In the genomic region with DNA sequence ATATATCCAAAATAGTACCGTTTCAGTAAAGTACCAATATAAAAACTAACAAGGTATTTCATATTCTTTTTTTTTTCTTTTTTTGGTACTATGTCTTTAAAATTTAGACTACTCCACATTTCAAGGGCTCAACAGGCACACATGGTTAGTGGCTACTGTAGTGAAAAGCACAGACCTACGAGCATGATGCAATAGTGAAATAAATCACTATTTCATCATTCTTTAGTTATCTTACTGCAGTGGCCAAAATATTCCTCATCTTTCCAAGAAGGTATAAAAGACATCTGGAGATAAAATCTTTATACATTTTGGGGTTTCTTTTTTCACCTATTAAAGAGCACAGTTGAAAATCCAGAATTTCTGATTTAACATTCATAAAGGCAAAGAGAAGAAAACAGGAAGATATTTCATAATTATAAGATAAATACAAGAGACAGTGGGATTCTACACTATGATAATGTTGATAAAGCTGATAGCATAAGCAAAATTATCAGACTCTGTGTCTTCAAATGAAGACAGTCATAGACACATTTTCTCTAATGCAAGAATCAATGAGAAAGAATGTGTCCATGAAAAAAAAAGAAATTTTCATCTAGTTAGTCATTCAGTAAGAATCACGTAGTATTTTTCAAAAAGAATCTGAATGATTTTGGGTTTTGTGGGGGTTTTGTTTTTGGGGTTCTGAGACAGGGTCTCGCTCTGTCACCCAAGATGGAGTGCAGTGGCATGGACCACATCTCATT, we compare ENCODE assay signal across 14 cellular contexts. TPM values are rescaled to one million over a fixed set of nuclear protein-coding genes. Genes with fewer than 3 reads are reported as not detected.
A peak's percentile ranks its signal among the peaks of the same experiment; 100 is the strongest.
DNase-seq lines count a peak whose midpoint lies in the region; ATAC-seq, FAIRE-seq and TF ChIP-seq lines count a peak whose summit lies in the region.
"Had no signal": no experiment of that assay in that cellular context is flagged by ENCODE, and none has a peak within 500 bp of the region (broad histone marks: within the 10 kb centered on the region; RNA-seq: fewer than 3 reads in every experiment).

No MANE protein-coding gene starts in this region.

- no peak for ATAC-seq in HG03354 (IDR thresholded peaks at IDR 0.05; ENCODE audit: poor library complexity, severe bottlenecking, unreplicated experiment)
- ATAC-seq: activated T-helper 17 cell treated with anti-CD3 and anti-CD28 coated beads, Interleukin-2, amount 50 U/mL, for 72 hours; effector memory CD8-positive, alpha-beta T cell had no signal

- peak overlapping the region; percentile 51; the same call in 1 of the 2 replicates for H3K4me2 ChIP-seq in SK-N-SH

- no peak overlapping the region for H3K27ac ChIP-seq in breast epithelium
- peak overlapping the region; percentile 19 to 83; a peak in 3 of 4 replicates for H3K27ac ChIP-seq in SK-N-SH (ENCODE audit: low read depth in 2 of 2, low read length in 1 of 2)
- peak overlapping the region; percentile 4 to 36 for H3K27ac ChIP-seq in uterus
- H3K27ac ChIP-seq: pancreas, upper lobe of left lung had no signal

- no peak for FAIRE-seq in D721Med (lab: Jason Lieb, UNC)
- FAIRE-seq: pancreas had no signal

- H3K4me1 ChIP-seq in breast epithelium (no peaks in the 10 kb centered on the region), SK-N-SH (ENCODE audit: control insufficient read depth in 1 of 2, insufficient read depth in 2 of 2, low read depth in 1 of 2, low read length in 1 of 2) (peaks cover 7 to 20% of the 10 kb centered on the region in 2 experiments), uterus (no peaks in the 10 kb centered on the region)
- H3K4me1 ChIP-seq: BE2C, pancreas had no signal

- peaks cover 57% of the 10 kb centered on the region for H3F3A ChIP-seq in SK-N-SH (replicated peaks; ENCODE audit: insufficient read depth)

- no peak overlapping the region for H2AFZ ChIP-seq in SK-N-SH (ENCODE audit: low read depth)

- H3K27me3 ChIP-seq in breast epithelium (no peaks in the 10 kb centered on the region), SK-N-SH (ENCODE audit: insufficient read depth) (no peaks in the 10 kb centered on the region), uterus (no peaks in the 10 kb centered on the region)
- H3K27me3 ChIP-seq: BE2C, pancreas, upper lobe of left lung had no signal

- H3K27ac Mint-ChIP-seq in MCF 10A (ENCODE audit: low read depth, unreplicated experiment) (peak overlapping the region; percentile 89), endothelial cell (ENCODE audit: unreplicated experiment) (no peak overlapping the region)
- H3K27ac Mint-ChIP-seq: activated T-helper 17 cell treated with anti-CD3 and anti-CD28 coated beads, Interleukin-2, amount 50 U/mL, for 72 hours; effector memory CD8-positive, alpha-beta T cell had no signal

- H3K4me3 ChIP-seq in breast epithelium (no peak overlapping the region), SK-N-SH (ENCODE audit: low read depth in 2 of 2, low read length in 1 of 2) (no peak overlapping the region), uterus (no peak overlapping the region)
- H3K4me3 ChIP-seq: pancreas, upper lobe of left lung had no signal

- intact Hi-C loops in MCF 10A (cut with micrococcal nuclease): loop anchor here (2.0 kb wide), 1 partner anchor 42 kb away; the partner anchor contains the start of gene CEP170
- intact Hi-C loops in breast epithelium (cut with DNase I; ENCODE audit: low total_unique reads): no loop called here
- intact Hi-C loops in uterus (cut with DNase I; ENCODE audit: low total_unique reads): no loop called here

- peaks cover 84% of the 10 kb centered on the region for H3K79me2 ChIP-seq in SK-N-SH (ENCODE audit: insufficient read depth)

- TF ChIP-seq POLR2A in breast epithelium (IDR thresholded peaks at IDR 0.05) (no peak), uterus (IDR thresholded peaks at IDR 0.05) (no peak)

- H3K9me3 Mint-ChIP-seq in MCF 10A (ENCODE audit: unreplicated experiment): no peaks in the 10 kb centered on the region
- H3K9me3 Mint-ChIP-seq in endothelial cell (ENCODE audit: unreplicated experiment): no peaks in the 10 kb centered on the region
- H3K9me3 Mint-ChIP-seq: activated T-helper 17 cell treated with anti-CD3 and anti-CD28 coated beads, Interleukin-2, amount 50 U/mL, for 72 hours; effector memory CD8-positive, alpha-beta T cell had no signal

- H3K36me3 Mint-ChIP-seq in MCF 10A (ENCODE audit: insufficient read depth, unreplicated experiment) (peaks cover 34% of the 10 kb centered on the region), endothelial cell (ENCODE audit: low read depth, unreplicated experiment) (peaks cover 22% of the 10 kb centered on the region)

- H3K36me3 ChIP-seq in breast epithelium (no peaks in the 10 kb centered on the region), SK-N-SH (replicated peaks in 1 of 2; ENCODE audit: control insufficient read depth in 1 of 2, insufficient read depth in 2 of 2, low read length in 1 of 2) (peaks cover 24 to 55% of the 10 kb centered on the region in 2 experiments), uterus (no peaks in the 10 kb centered on the region)
- H3K36me3 ChIP-seq: pancreas had no signal

- TF ChIP-seq RAD21 in SK-N-SH (IDR thresholded peaks at IDR 0.05; ENCODE audit: low read length): no peak

- TF ChIP-seq EP300 in SK-N-SH (IDR thresholded peaks at IDR 0.05; ENCODE audit: borderline replicate concordance in 1 of 2, low read depth in 1 of 2, low read length in 1 of 2): no peak

- H3K9ac ChIP-seq in SK-N-SH: peak overlapping the region; percentile 15; the same call in 1 of the 2 replicates

- no peaks in the 10 kb centered on the region for H3K9me3 ChIP-seq in breast epithelium
- H3K9me3 ChIP-seq in SK-N-SH: no peaks in the 10 kb centered on the region
- H3K9me3 ChIP-seq in uterus: no peaks in the 10 kb centered on the region
- H3K9me3 ChIP-seq: BE2C, pancreas, upper lobe of left lung had no signal

- H3K4me3 Mint-ChIP-seq in MCF 10A (ENCODE audit: unreplicated experiment): peak overlapping the region; percentile 54
- no peak overlapping the region for H3K4me3 Mint-ChIP-seq in endothelial cell (ENCODE audit: unreplicated experiment)
- H3K4me3 Mint-ChIP-seq: activated T-helper 17 cell treated with anti-CD3 and anti-CD28 coated beads, Interleukin-2, amount 50 U/mL, for 72 hours; effector memory CD8-positive, alpha-beta T cell had no signal

- H3K27me3 Mint-ChIP-seq in MCF 10A (ENCODE audit: insufficient read depth, unreplicated experiment): no peaks in the 10 kb centered on the region
- H3K27me3 Mint-ChIP-seq in endothelial cell (ENCODE audit: unreplicated experiment): peaks cover 3% of the 10 kb centered on the region
- H3K27me3 Mint-ChIP-seq: activated T-helper 17 cell treated with anti-CD3 and anti-CD28 coated beads, Interleukin-2, amount 50 U/mL, for 72 hours; effector memory CD8-positive, alpha-beta T cell had no signal

- CTCF ChIA-PET in MCF 10A (lab: Yijun Ruan, JAX): interaction anchor here (0.7 kb wide), 1 partner anchor 1161 kb away, joined by 4 read pairs; no protein-coding TSS in a partner anchor
- CTCF ChIA-PET in SK-N-SH (lab: Yijun Ruan, JAX): interaction anchor here (0.6 kb wide), 1 partner anchor 8 kb away, joined by 3 read pairs; no protein-coding TSS in a partner anchor

- WGBS in SK-N-SH (ENCODE audit: low lambda C conversion rate): 50% methylated on average over 4 of the region's 4 CpGs

- POLR2A ChIA-PET in MCF 10A (lab: Yijun Ruan, JAX) (interaction anchor here (0.7 to 4.1 kb wide), 4 partner anchors 17 to 42 kb away, joined by 4 to 40 read pairs (median 5); partner anchors contain the start of genes CEP170 and SDCCAG8), SK-N-SH (lab: Yijun Ruan, JAX) (no interaction called here)

- peaks cover 20% of the 10 kb centered on the region for H3K4me1 Mint-ChIP-seq in MCF 10A (ENCODE audit: insufficient read depth, unreplicated experiment)
- H3K4me1 Mint-ChIP-seq in endothelial cell (ENCODE audit: unreplicated experiment): peaks cover 8% of the 10 kb centered on the region
- H3K4me1 Mint-ChIP-seq: activated T-helper 17 cell treated with anti-CD3 and anti-CD28 coated beads, Interleukin-2, amount 50 U/mL, for 72 hours had no signal

- H3K9me2 ChIP-seq in SK-N-SH: no peaks in the 10 kb centered on the region

- peaks cover 29% of the 10 kb centered on the region for H4K20me1 ChIP-seq in SK-N-SH (ENCODE audit: insufficient read depth)

- DNase-seq in MCF 10A (ENCODE audit: unreplicated experiment) (peak; percentile 81), breast epithelium (ENCODE audit: low spot score in 2 of 2) (no peak), SK-N-SH (no peak), glomerular visceral epithelial cell (ENCODE audit: extremely low spot score) (peak; percentile 10), uterus (no peak), endothelial cell (ENCODE audit: low spot score) (no peak), D721Med (ENCODE audit: insufficient read length, low spot score) (no peak)
- DNase-seq: BE2C; effector memory CD8-positive, alpha-beta T cell; NCI-H510A treated with DMSO at 0.1 percent for 48 hours; pancreas; upper lobe of left lung had no signal

- TSS peak; percentile 92 for BruUV-seq in MCF 10A (replicated peaks; lab: Mats Ljungman, UMichigan)

- TF ChIP-seq CTCF in MCF 10A (IDR thresholded peaks at IDR 0.05; ENCODE audit: unreplicated experiment): no peak
- no peak for TF ChIP-seq CTCF in breast epithelium (IDR thresholded peaks at IDR 0.05)
- TF ChIP-seq CTCF in SK-N-SH (IDR thresholded peaks at IDR 0.05): no peak
- TF ChIP-seq CTCF in uterus (IDR thresholded peaks at IDR 0.05): no peak
- no peak for TF ChIP-seq CTCF in endothelial cell (IDR thresholded peaks at IDR 0.05; ENCODE audit: unreplicated experiment)
- TF ChIP-seq CTCF in D721Med (IDR thresholded peaks at IDR 0.05; ENCODE audit: insufficient read depth, missing control alignments): no peak

TF ChIP-seq in SK-N-SH, 30 proteins besides CTCF, POLR2A, EP300 and RAD21 (continues in another document):
- TF ChIP-seq TEAD4 (IDR thresholded peaks at IDR 0.05; ENCODE audit: borderline replicate concordance, insufficient read depth) (peak; percentile 39; the same call in 1 of the 2 replicates), JUND (IDR thresholded peaks at IDR 0.05) (peak; percentile 33), GATA2 (CRISPR knock-in tag; IDR thresholded peaks at IDR 0.05) (no peak), FOSL2 (IDR thresholded peaks at IDR 0.05; ENCODE audit: borderline replicate concordance, low read depth) (peak; percentile 39; the same call in 1 of the 2 replicates), TCF12 (IDR thresholded peaks at IDR 0.05) (peak; percentile 41; the same call in 1 of the 2 replicates)

RNA-seq across cellular contexts. Expression of gene CEP170, which starts 41.9 kb away (rescaled TPM):
- total RNA-seq in MCF 10A (2022) (148 and 182 TPM in 2 replicates), breast epithelium (10 to 100 TPM; 37.4 to 54.2 (median 47.4) TPM), uterus (100 to 1,000 TPM in 1 of 4 donors, 10 to 100 TPM in 3; 40.3 to 114 (median 55.6) TPM), endothelial cell (ENCODE audit: unreplicated experiment) (168 TPM)
- 67.2 and 76.6 TPM in 2 replicates for polyA plus RNA-seq in SK-N-SH (2012; rRNA removed)
- 64.6 and 69.6 TPM in 2 replicates for polyA plus RNA-seq in SK-N-SH (2012; cell fraction: cytosol; rRNA removed)
- polyA plus RNA-seq in SK-N-SH (2012; cell fraction: nucleus; rRNA removed): 100 and 203 TPM in 2 replicates

RNA-seq across cellular contexts. Expression of gene SDCCAG8, which starts 42.6 kb away (rescaled TPM):
- 81.1 and 128 TPM in 2 replicates for total RNA-seq in MCF 10A (2022)
- 10 to 100 TPM; 48.6 to 73.0 (median 62.3) TPM for total RNA-seq in breast epithelium
- 22.7 and 26.7 TPM in 2 replicates for polyA plus RNA-seq in SK-N-SH (2012; rRNA removed)
- 31.4 and 34.9 TPM in 2 replicates for polyA plus RNA-seq in SK-N-SH (2012; cell fraction: cytosol; rRNA removed)
- polyA plus RNA-seq in SK-N-SH (2012; cell fraction: nucleus; rRNA removed): 39.2 and 50.7 TPM in 2 replicates
- 10 to 100 TPM; 19.2 to 54.8 (median 49.7) TPM for total RNA-seq in uterus
- total RNA-seq in endothelial cell (ENCODE audit: unreplicated experiment): 41.9 TPM

Comparison
In these comparisons a context has a peak if more than half of its experiments do, and no peak if none do; other contexts are left out.
1. DNase-seq: peak in MCF 10A (single experiment) and glomerular visceral epithelial cell (single experiment); none in breast epithelium (0 of 2), SK-N-SH (single experiment), uterus (0 of 2), endothelial cell (single experiment) and D721Med (single experiment).
2. H3K27ac ChIP-seq: peak in SK-N-SH (2 of 2) and uterus (2 of 2); none in breast epithelium (0 of 2).